In the genomic region with DNA sequence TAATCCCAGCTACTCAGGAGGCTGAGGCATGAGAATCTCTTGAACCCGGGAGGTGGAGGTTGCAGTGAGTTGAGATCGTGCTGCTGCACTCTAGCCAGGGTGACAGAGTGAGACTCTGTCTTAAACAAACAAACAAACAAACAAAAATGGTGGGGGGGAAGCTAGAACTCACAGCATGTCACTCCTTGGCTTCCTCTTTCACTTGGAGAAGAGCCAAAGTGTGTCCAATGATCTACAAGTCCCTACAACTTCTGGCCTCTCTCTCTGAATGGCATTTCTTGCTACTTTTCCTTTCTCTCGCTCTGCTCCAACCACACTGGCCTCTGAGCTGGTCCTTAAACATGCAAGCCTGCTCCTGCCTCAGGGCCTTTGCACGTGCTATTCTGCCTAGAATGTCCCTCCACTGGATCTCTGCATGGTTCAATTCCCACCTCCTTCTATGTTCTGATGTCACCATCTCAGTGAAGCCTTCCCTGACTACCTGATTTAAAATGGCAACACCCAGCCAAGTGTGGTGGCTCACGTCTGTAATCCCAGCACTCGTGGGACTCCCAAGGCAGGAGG, we compare ENCODE assay signal across 20 cellular contexts. TPM values are rescaled to one million over a fixed set of nuclear protein-coding genes. Genes with fewer than 3 reads are reported as not detected.
DNase-seq lines count a peak whose midpoint lies in the region; ATAC-seq, FAIRE-seq and TF ChIP-seq lines count a peak whose summit lies in the region.
"Had no signal": no experiment of that assay in that cellular context is flagged by ENCODE, and none has a peak within 500 bp of the region (broad histone marks: within the 10 kb centered on the region; RNA-seq: fewer than 3 reads in every experiment).

No MANE protein-coding gene starts in this region.

- no peak for TF ChIP-seq RAD21 in HepG2 (CRISPR knock-in tag; IDR thresholded peaks at IDR 0.05)

- no peaks in the 10 kb centered on the region for H3K27me3 ChIP-seq in HepG2 (ENCODE audit: control insufficient read depth in 1 of 2, insufficient read depth in 2 of 2, low read length in 2 of 2)
- H3K27me3 ChIP-seq in right lobe of liver, result no peaks in the 10 kb centered on the region
- H3K27me3 ChIP-seq in upper lobe of right lung, result no peaks in the 10 kb centered on the region
- no peaks in the 10 kb centered on the region for H3K27me3 ChIP-seq in pancreas

- no peak for FAIRE-seq in HepG2 (lab: Jason Lieb, UNC)
- FAIRE-seq in pancreas (lab: Jason Lieb, UNC), result no peak
- FAIRE-seq: A549, G401.6 had no signal

- 73% methylated on average over 6 of the region's 6 CpGs for WGBS in HepG2 (ENCODE audit: low lambda C conversion rate)
- 70% methylated on average over 4 of the region's 6 CpGs for WGBS in right lobe of liver (ENCODE audit: insufficient coverage, low coverage, low lambda C conversion rate, missing lambda C conversion rate)
- 76 to 77% methylated on average over 6 of the region's 6 CpGs for WGBS in pancreas, 2 donors

- no peak for DNase-seq in HepG2 (ENCODE audit: low spot score)
- no peak for DNase-seq in right lobe of liver
- peak; percentile 74 for DNase-seq in RPMI8226
- DNase-seq in kidney tubule cell (ENCODE audit: low spot score), result peak; percentile 17
- DNase-seq in upper lobe of right lung, result no peak
- DNase-seq in H4 (ENCODE audit: low spot score), result no peak
- no peak for DNase-seq in pancreas
- DNase-seq: DMS79; NCI-H1048; NCI-H146; NCI-H226; NCI-H526; NK-92 treated with Interleukin-12 subunit alpha and Interleukin-12 subunit beta, amount 100 ng/mL, for 24 hours; Right ventricle myocardium superior had no signal

- in situ Hi-C loops in HepG2 (cut with HindIII; ENCODE audit: extremely low pct_ligation_motif_present, low pct_unique_long_range_greater_than_20kb), result no loop called here

- H3K9me3 ChIP-seq in HepG2 (ENCODE audit: low read length), result no peaks in the 10 kb centered on the region
- H3K9me3 ChIP-seq in right lobe of liver, result no peaks in the 10 kb centered on the region
- no peaks in the 10 kb centered on the region for H3K9me3 ChIP-seq in upper lobe of right lung
- no peaks in the 10 kb centered on the region for H3K9me3 ChIP-seq in pancreas
- H3K9me3 ChIP-seq: A549, HAP-1 had no signal

- no TSS peak for BruUV-seq in HepG2 (replicated peaks; lab: Mats Ljungman, UMichigan)

- CTCF ChIA-PET in HepG2 (lab: Yijun Ruan, JAX; ENCODE audit: low intra/inter-chr PET ratio, low total read pairs), result interaction anchor here (0.9 to 5.2 kb wide), 2 partner anchors 20 to 47 kb away, joined by 5 to 59 read pairs; a partner anchor contains a TSS

- H3K4me1 ChIP-seq in HepG2 (ENCODE audit: insufficient read depth, low read length), result peaks cover 29% of the 10 kb centered on the region
- no peaks in the 10 kb centered on the region for H3K4me1 ChIP-seq in right lobe of liver
- no peaks in the 10 kb centered on the region for H3K4me1 ChIP-seq in upper lobe of right lung
- peaks cover 0 to 3% (median 0%) of the 10 kb centered on the region in 3 donors for H3K4me1 ChIP-seq in pancreas
- H3K4me1 ChIP-seq: A549 had no signal

- TF ChIP-seq CTCF in HepG2 (CRISPR knock-in tag; IDR thresholded peaks at IDR 0.05), result no peak
- no peak for TF ChIP-seq CTCF in right lobe of liver (IDR thresholded peaks at IDR 0.05)
- no peak for TF ChIP-seq CTCF in upper lobe of right lung (IDR thresholded peaks at IDR 0.05)
- no peak for TF ChIP-seq CTCF in pancreas (IDR thresholded peaks at IDR 0.05)

- H3K4me2 ChIP-seq in HepG2 (ENCODE audit: low read depth, low read length), result no peak overlapping the region
- H3K4me2 ChIP-seq: A549 had no signal

- intact Hi-C loops in HepG2 (cut with micrococcal nuclease; ENCODE audit: unreplicated experiment) (no loop called here), right lobe of liver (cut with DNase I) (no loop called here), upper lobe of right lung (cut with DNase I) (no loop called here), pancreas (cut with DNase I) (no loop called here)

- TF ChIP-seq POLR2A in HepG2 (IDR thresholded peaks at IDR 0.05; ENCODE audit: insufficient read depth in 1 of 2, low read depth in 2 of 2, low read length in 2 of 2) (no peak), right lobe of liver (IDR thresholded peaks at IDR 0.05) (no peak)

- POLR2A ChIA-PET in HepG2 (lab: Yijun Ruan, JAX), result interaction anchor here (0.9 to 2.5 kb wide), 2 partner anchors 12 kb away, joined by 4 to 18 read pairs; no protein-coding TSS in a partner anchor

- no peak for TF ChIP-seq EP300 in HepG2 (IDR thresholded peaks at IDR 0.05; ENCODE audit: low read depth in 2 of 2, low read length in 2 of 2)
- no peak for TF ChIP-seq EP300 in HepG2 (CRISPR knock-in tag; IDR thresholded peaks at IDR 0.05; ENCODE audit: borderline replicate concordance)

- H3K9ac ChIP-seq in HepG2 (ENCODE audit: insufficient read depth, low read depth, low read length), result no peak overlapping the region

- no peaks in the 10 kb centered on the region for H3K36me3 ChIP-seq in HepG2 (replicated peaks in 1 of 2; ENCODE audit: control insufficient read depth in 1 of 2, insufficient read depth in 2 of 2, low read length in 2 of 2)
- H3K36me3 ChIP-seq in right lobe of liver, result peaks cover 0 to 2% (median 0%) of the 10 kb centered on the region in 4 donors
- no peaks in the 10 kb centered on the region for H3K36me3 ChIP-seq in upper lobe of right lung
- no peaks in the 10 kb centered on the region for H3K36me3 ChIP-seq in pancreas
- H3K36me3 ChIP-seq: HAP-1 had no signal

- H3K27ac ChIP-seq in HepG2 (ENCODE audit: extremely low read length, insufficient read depth, low read length) (no peak overlapping the region), right lobe of liver (no peak overlapping the region), upper lobe of right lung (no peak overlapping the region), pancreas (no peak overlapping the region)
- H3K27ac ChIP-seq: A549, C4-2B had no signal

- H4K20me1 ChIP-seq in HepG2 (ENCODE audit: insufficient read depth, low read length), result no peaks in the 10 kb centered on the region

- H2AFZ ChIP-seq in HepG2 (ENCODE audit: low read length), result no peak overlapping the region

- ATAC-seq in HepG2, result no peak
- no peak for ATAC-seq in right lobe of liver
- ATAC-seq in upper lobe of right lung, result peak; percentile 8
- no peak for ATAC-seq in pancreas
- ATAC-seq in GM21576 (IDR thresholded peaks at IDR 0.05; ENCODE audit: unreplicated experiment), result no peak
- ATAC-seq: Panc1 had no signal

- H3K4me3 ChIP-seq in HepG2 (replicated peaks in 1 of 3; ENCODE audit: insufficient read depth in 1 of 3, low read depth in 2 of 3, low read length in 3 of 3) (no peak overlapping the region), right lobe of liver (no peak overlapping the region), upper lobe of right lung (no peak overlapping the region), pancreas (no peak overlapping the region)
- H3K4me3 ChIP-seq: A549, HAP-1 had no signal

- H3K79me2 ChIP-seq in HepG2 (ENCODE audit: insufficient read depth, low read length), result no peaks in the 10 kb centered on the region

TF ChIP-seq in HepG2, 621 proteins besides CTCF, POLR2A, EP300 and RAD21 (continues in another document):
- TF ChIP-seq ATF7 (IDR thresholded peaks at IDR 0.05), result no peak
- 0 out of 2 replicates have a peak, but pooled peaks have one; percentile 30 for TF ChIP-seq ATF7 (CRISPR knock-in tag; IDR thresholded peaks at IDR 0.05)
- 0 out of 2 replicates have a peak, but pooled peaks have one; percentile 72 for TF ChIP-seq ZNF75D (CRISPR knock-in tag; IDR thresholded peaks at IDR 0.05; ENCODE audit: borderline replicate concordance)
- 0 out of 2 replicates have a peak, but pooled peaks have one; percentile 8 for TF ChIP-seq KDM5B (CRISPR knock-in tag; IDR thresholded peaks at IDR 0.05; ENCODE audit: borderline replicate concordance)

RNA-seq across cellular contexts. Expression of a gene that starts 8.1 kb away (rescaled TPM):
- total RNA-seq in HepG2 (2016; rRNA removed; fragmentation: Illumina TruSeq; extraction: Trizol) (1.2 and 1.6 TPM in 2 replicates), right lobe of liver (under 1 TPM in 1 of 6 experiments, not detected in 5; 0.43 TPM), upper lobe of right lung (1.6 TPM), pancreas (under 1 TPM in 5 of 6 donors, not detected in 1; 0.25 to 0.41 (median 0.34) TPM)
- total RNA-seq in HepG2 (2016; cell fraction: cytosol; rRNA removed; fragmentation: Illumina TruSeq; extraction: Trizol; ENCODE audit: low read depth), result 0.62 and 0.81 TPM in 2 replicates
- 1.4 and 1.9 TPM in 2 replicates for total RNA-seq in HepG2 (2016; cell fraction: insoluble cytoplasmic fraction; rRNA removed; fragmentation: Illumina TruSeq; extraction: Trizol)
- total RNA-seq in HepG2 (2016; cell fraction: membrane; rRNA removed; fragmentation: Illumina TruSeq; extraction: Trizol), result 0.99 and 1.00 TPM in 2 replicates
- 0.91 and 1.4 TPM in 2 replicates for total RNA-seq in HepG2 (2016; cell fraction: nucleus; rRNA removed; fragmentation: Illumina TruSeq; extraction: Trizol)
- polyA plus RNA-seq in HepG2 (2011; rRNA removed) (0.69 and 1.5 TPM in 2 replicates), pancreas (under 1 TPM; 0.23 to 0.82 TPM)
- polyA plus RNA-seq in HepG2 (2011; cell fraction: cytosol; rRNA removed), result 0.95 and 1.1 TPM in 2 replicates
- polyA plus RNA-seq in HepG2 (2011; cell fraction: nucleus; rRNA removed), result 0.54 and 1.2 TPM in 2 replicates
- 0.45 and 1.3 TPM in 2 replicates for polyA plus RNA-seq in HepG2 (2012)
- polyA plus RNA-seq in HepG2 (2016; cell fraction: cytosol; fragmentation: Illumina TruSeq; extraction: Trizol; ENCODE audit: low read depth), result 0.27 and 0.36 TPM in 2 replicates
- polyA plus RNA-seq in HepG2 (2016; cell fraction: insoluble cytoplasmic fraction; fragmentation: Illumina TruSeq; extraction: Trizol; ENCODE audit: low read depth), result 1.3 and 1.7 TPM in 2 replicates
- 0.85 and 0.96 TPM in 2 replicates for polyA plus RNA-seq in HepG2 (2016; cell fraction: membrane; fragmentation: Illumina TruSeq; extraction: Trizol; ENCODE audit: low read depth)
- 0.45 and 0.70 TPM in 2 replicates for polyA plus RNA-seq in HepG2 (2016; cell fraction: nucleus; fragmentation: Illumina TruSeq; extraction: Trizol; ENCODE audit: insufficient read depth, low read depth)
- 1.4 TPM in 1 of 2 replicates, not detected in the other for polyA minus RNA-seq in HepG2 (2011; rRNA and poly(A)+ RNA removed; ENCODE audit: low replicate concordance)
- 1.2 TPM in 1 of 2 replicates, not detected in the other for polyA minus RNA-seq in HepG2 (2011; cell fraction: cytosol; rRNA and poly(A)+ RNA removed)
- 2.2 TPM in 2 replicates for polyA minus RNA-seq in HepG2 (2011; cell fraction: nucleus; rRNA and poly(A)+ RNA removed)
- not detected in 2 replicates for total RNA-seq in H4 (2014; rRNA removed; shearing (Covaris generic))
- total RNA-seq: Right ventricle myocardium superior had no signal

Comparison
In these comparisons a context has a peak if more than half of its experiments do, and no peak if none do; other contexts are left out.
1. DNase-seq: peak in RPMI8226 (single experiment) and kidney tubule cell (single experiment); none in HepG2 (single experiment), right lobe of liver (0 of 3), upper lobe of right lung (single experiment), H4 (single experiment) and pancreas (0 of 6).